ENCODE assay signal across 10 cellular contexts in genomic region chr2:242020196-242021004, GRCh38.
A peak's percentile ranks its signal among the peaks of the same experiment; 100 is the strongest.
DNase-seq lines count a peak whose midpoint lies in the region; ATAC-seq and TF ChIP-seq lines count a peak whose summit lies in the region.
"Had no signal": no experiment of that assay in that cellular context is flagged by ENCODE, and none has a peak within 500 bp of the region (broad histone marks: within the 10 kb centered on the region; RNA-seq: fewer than 3 reads in every experiment).

No MANE protein-coding gene starts in this region.

- no peaks in the 10 kb centered on the region for H3K9me3 Mint-ChIP-seq in progenitor cell of endocrine pancreas (ENCODE audit: low read depth)
- H3K9me3 Mint-ChIP-seq in naive thymus-derived CD8-positive, alpha-beta T cell = peaks cover 0 to 52% (median 0%) of the 10 kb centered on the region in 9 donors

- BruUV-seq in Panc1 (replicated peaks; lab: Mats Ljungman, UMichigan) = no TSS peak

- DNase-seq in SK-N-SH (no peak), Panc1 (ENCODE audit: low read depth, low spot score) (no peak), left cardiac atrium (peak; percentile 42), tibial nerve (ENCODE audit: low spot score in 2 of 2) (peak; percentile 32 to 40), progenitor cell of endocrine pancreas (ENCODE audit: low spot score, unreplicated experiment) (no peak), GM13976 (ENCODE audit: low spot score) (no peak)
- no peak for DNase-seq in naive thymus-derived CD8-positive, alpha-beta T cell

- H3K36me3 Mint-ChIP-seq in progenitor cell of endocrine pancreas (ENCODE audit: insufficient read depth) = no peaks in the 10 kb centered on the region
- peaks cover 10 to 34% (median 11%) of the 10 kb centered on the region in 3 donors for H3K36me3 Mint-ChIP-seq in naive thymus-derived CD8-positive, alpha-beta T cell

- POLR2A ChIA-PET in SK-N-SH (lab: Yijun Ruan, JAX) = interaction anchor here (0.7 kb wide), 1 partner anchor 64 kb away, joined by 3 read pairs; no protein-coding TSS in a partner anchor
- POLR2A ChIA-PET in Panc1 (lab: Charles Lee) = interaction anchor here (0.6 kb wide), 2 partner anchors 881 to 1766 kb away, joined by 3 to 5 read pairs; no protein-coding TSS in a partner anchor
- POLR2A ChIA-PET in naive thymus-derived CD8-positive, alpha-beta T cell (lab: Charles Lee) = no interaction called here

- H3K4me1 ChIP-seq in SK-N-SH (ENCODE audit: control insufficient read depth in 1 of 2, insufficient read depth in 2 of 2, low read depth in 1 of 2, low read length in 1 of 2) = no peaks in the 10 kb centered on the region
- no peaks in the 10 kb centered on the region for H3K4me1 ChIP-seq in Panc1 (ENCODE audit: control insufficient read depth, insufficient read depth, low read length)
- peaks cover 0 to 13% (median 0%) of the 10 kb centered on the region in 4 donors for H3K4me1 ChIP-seq in tibial nerve
- H3K4me1 ChIP-seq: parathyroid adenoma had no signal

- TF ChIP-seq CTCF in SK-N-SH (IDR thresholded peaks at IDR 0.05) (no peak), Panc1 (IDR thresholded peaks at IDR 0.05) (no peak), tibial nerve (IDR thresholded peaks at IDR 0.05) (peak in 3 of 5 experiments; percentile 10 to 40 (median 25)), progenitor cell of endocrine pancreas (IDR thresholded peaks at IDR 0.05; ENCODE audit: unreplicated experiment) (no peak), GM13976 (IDR thresholded peaks at IDR 0.05; ENCODE audit: borderline replicate concordance, control extremely low read depth, extremely low read depth, insufficient read depth, missing control alignments) (no peak)

- no peak overlapping the region for H2AFZ ChIP-seq in SK-N-SH (ENCODE audit: low read depth)
- H2AFZ ChIP-seq: parathyroid adenoma had no signal

- H3K4me3 ChIP-seq in SK-N-SH (ENCODE audit: low read depth in 2 of 2, low read length in 1 of 2) = no peak overlapping the region
- no peak overlapping the region for H3K4me3 ChIP-seq in Panc1 (ENCODE audit: low read depth in 2 of 2, low read length in 2 of 2)
- no peak overlapping the region for H3K4me3 ChIP-seq in tibial nerve
- H3K4me3 ChIP-seq: coronary artery had no signal

- no peaks in the 10 kb centered on the region for H4K20me1 ChIP-seq in SK-N-SH (ENCODE audit: insufficient read depth)

- ATAC-seq in SK-N-SH treated with all-trans-retinoic acid at 6 μM for 48 hours (no peak), Panc1 (0 out of 2 replicates have a peak, but pooled peaks have one; percentile 49), left cardiac atrium (peak in 1 of 2 donors; percentile 38)
- no peak for ATAC-seq in naive thymus-derived CD8-positive, alpha-beta T cell

- no peaks in the 10 kb centered on the region for H3K79me2 ChIP-seq in SK-N-SH (ENCODE audit: insufficient read depth)
- H3K79me2 ChIP-seq: parathyroid adenoma had no signal

- peaks cover 10% of the 10 kb centered on the region; the same call in 1 of the 2 replicates for H3K27me3 ChIP-seq in SK-N-SH (ENCODE audit: insufficient read depth)
- H3K27me3 ChIP-seq in Panc1 (ENCODE audit: control insufficient read depth, insufficient read depth, low read length) = peaks cover 7% of the 10 kb centered on the region; the same call in 1 of the 2 replicates
- no peaks in the 10 kb centered on the region for H3K27me3 ChIP-seq in tibial nerve

- WGBS in SK-N-SH (ENCODE audit: low lambda C conversion rate) = 50% methylated on average over 26 of the region's 26 CpGs
- 36 to 37% methylated on average over 26 of the region's 26 CpGs for WGBS in tibial nerve, 2 donors

- TF ChIP-seq EP300 in SK-N-SH (IDR thresholded peaks at IDR 0.05; ENCODE audit: borderline replicate concordance in 1 of 2, low read depth in 1 of 2, low read length in 1 of 2) (no peak), tibial nerve (IDR thresholded peaks at IDR 0.05) (no peak)

- no peaks in the 10 kb centered on the region for H3K9me2 ChIP-seq in SK-N-SH

- no peaks in the 10 kb centered on the region for H3K4me1 Mint-ChIP-seq in progenitor cell of endocrine pancreas (ENCODE audit: low read depth)
- peaks cover 3 to 15% (median 6%) of the 10 kb centered on the region in 4 donors for H3K4me1 Mint-ChIP-seq in naive thymus-derived CD8-positive, alpha-beta T cell

- no peak overlapping the region for H3K27ac Mint-ChIP-seq in progenitor cell of endocrine pancreas
- peak overlapping the region in 3 of 10 donors; percentile 62 to 79 (median 68) for H3K27ac Mint-ChIP-seq in naive thymus-derived CD8-positive, alpha-beta T cell

- no peak overlapping the region for H3K9ac ChIP-seq in SK-N-SH
- H3K9ac ChIP-seq: parathyroid adenoma had no signal

- H3F3A ChIP-seq in SK-N-SH (replicated peaks; ENCODE audit: insufficient read depth) = no peaks in the 10 kb centered on the region

- peaks cover 60% of the 10 kb centered on the region for H3K27me3 Mint-ChIP-seq in progenitor cell of endocrine pancreas
- H3K27me3 Mint-ChIP-seq in naive thymus-derived CD8-positive, alpha-beta T cell = peaks cover 0 to 14% (median 0%) of the 10 kb centered on the region in 5 donors

- TF ChIP-seq RAD21 in SK-N-SH (IDR thresholded peaks at IDR 0.05; ENCODE audit: low read length) = peak; percentile 40

- in situ Hi-C loops in Panc1 (cut with HindIII; ENCODE audit: low pct_unique_long_range_greater_than_20kb, low sequenced_read_pairs) = no loop called here
- in situ Hi-C loops in GM13976 (cut with MboI; ENCODE audit: low sequenced_read_pairs, unreplicated experiment) = no loop called here

- no peak overlapping the region for H3K4me3 Mint-ChIP-seq in progenitor cell of endocrine pancreas (ENCODE audit: low read depth)
- peak overlapping the region in 1 of 10 donors; percentile 61 for H3K4me3 Mint-ChIP-seq in naive thymus-derived CD8-positive, alpha-beta T cell

- no peak overlapping the region for H3K4me2 ChIP-seq in SK-N-SH

- TF ChIP-seq POLR2A in tibial nerve (IDR thresholded peaks at IDR 0.05) = no peak

- intact Hi-C loops in Panc1 (cut with micrococcal nuclease; ENCODE audit: unreplicated experiment) (no loop called here), left cardiac atrium (cut with DNase I) (no loop called here)

- H3K27ac ChIP-seq in SK-N-SH (ENCODE audit: low read depth in 2 of 2, low read length in 1 of 2) (no peak overlapping the region), Panc1 (ENCODE audit: low read length) (no peak overlapping the region), tibial nerve (peak overlapping the region in 2 of 4 donors; percentile 50 to 53)
- H3K27ac ChIP-seq: coronary artery, parathyroid adenoma had no signal

- CTCF ChIA-PET in SK-N-SH (lab: Yijun Ruan, JAX) (no interaction called here), Panc1 (lab: Charles Lee) (interaction anchor here (0.7 kb wide), 1 partner anchor 85 kb away, joined by 3 read pairs; no protein-coding TSS in a partner anchor)

- H3K36me3 ChIP-seq in SK-N-SH (replicated peaks in 1 of 2; ENCODE audit: control insufficient read depth in 1 of 2, insufficient read depth in 2 of 2, low read length in 1 of 2) (no peaks in the 10 kb centered on the region), Panc1 (ENCODE audit: control insufficient read depth, insufficient read depth, low read length) (no peaks in the 10 kb centered on the region), tibial nerve (no peaks in the 10 kb centered on the region)

- H3K9me3 ChIP-seq in SK-N-SH (no peaks in the 10 kb centered on the region), Panc1 (ENCODE audit: control insufficient read depth, insufficient read depth, low read depth, low read length) (no peaks in the 10 kb centered on the region), tibial nerve (no peaks in the 10 kb centered on the region)

TF ChIP-seq in SK-N-SH, 30 proteins besides CTCF, POLR2A, EP300 and RAD21 (continues in another document):
- TF ChIP-seq TCF12 (IDR thresholded peaks at IDR 0.05) = no peak
- no peak for TF ChIP-seq JUND (IDR thresholded peaks at IDR 0.05)
- TF ChIP-seq SIN3A (IDR thresholded peaks at IDR 0.05; ENCODE audit: borderline replicate concordance, low read depth, low read length) = no peak
- no peak for TF ChIP-seq GATA2 (CRISPR knock-in tag; IDR thresholded peaks at IDR 0.05)
- TF ChIP-seq PBX3 (IDR thresholded peaks at IDR 0.05) = no peak
- TF ChIP-seq ELF1 (IDR thresholded peaks at IDR 0.05) = no peak
- TF ChIP-seq MXI1 (IDR thresholded peaks at IDR 0.05; ENCODE audit: low read depth, low read length) = no peak
- TF ChIP-seq NRF1 (IDR thresholded peaks at IDR 0.05; ENCODE audit: low read depth, low read length) = no peak

TF ChIP-seq in SK-N-SH treated with all-trans-retinoic acid at 6 μM for 48 hours, 23 proteins besides CTCF, POLR2A, EP300 and RAD21 (continues in another document):
- no peak for TF ChIP-seq ZFP3 (CRISPR knock-in tag; IDR thresholded peaks at IDR 0.05)
- no peak for TF ChIP-seq ARNTL (CRISPR knock-in tag; IDR thresholded peaks at IDR 0.05; ENCODE audit: borderline replicate concordance, low read depth)
- no peak for TF ChIP-seq SNAI2 (CRISPR knock-in tag; IDR thresholded peaks at IDR 0.05)
- TF ChIP-seq RARB (CRISPR knock-in tag; IDR thresholded peaks at IDR 0.05) = no peak
- no peak for TF ChIP-seq GLIS3 (CRISPR knock-in tag; IDR thresholded peaks at IDR 0.05)
- TF ChIP-seq TCF4 (CRISPR knock-in tag; IDR thresholded peaks at IDR 0.05; ENCODE audit: borderline replicate concordance) = no peak
- no peak for TF ChIP-seq BACH2 (CRISPR knock-in tag; IDR thresholded peaks at IDR 0.05; ENCODE audit: borderline replicate concordance)
- TF ChIP-seq OSR1 (CRISPR knock-in tag; IDR thresholded peaks at IDR 0.05) = no peak
- TF ChIP-seq ZFP30 (CRISPR knock-in tag; IDR thresholded peaks at IDR 0.05) = no peak
- no peak for TF ChIP-seq TSHZ2 (CRISPR knock-in tag; IDR thresholded peaks at IDR 0.05)

Comparison
In these comparisons a context has a peak if more than half of its experiments do, and no peak if none do; other contexts are left out.
1. DNase-seq: peak in left cardiac atrium (single experiment) and tibial nerve (2 of 2); none in SK-N-SH (single experiment), Panc1 (single experiment), progenitor cell of endocrine pancreas (single experiment), GM13976 (single experiment) and naive thymus-derived CD8-positive, alpha-beta T cell (0 of 10).
2. CTCF ChIP-seq: peak in tibial nerve (3 of 5); none in SK-N-SH (single experiment), Panc1 (single experiment), progenitor cell of endocrine pancreas (single experiment) and GM13976 (single experiment).